ENCODE assay signal across 1 cellular context in genomic region chr13:73250061-73250460, GRCh38.
TF ChIP-seq lines count a peak whose summit lies in the region.

No MANE protein-coding gene starts in this region.

TF ChIP-seq in H1, 55 proteins besides CTCF, POLR2A, EP300 and RAD21:
- TF ChIP-seq POU5F1 (IDR thresholded peaks at IDR 0.05; ENCODE audit: low read depth, low read length) = no peak
- TF ChIP-seq SIX5 (IDR thresholded peaks at IDR 0.05; ENCODE audit: low read depth, low read length) = no peak
- TF ChIP-seq TAF1 (IDR thresholded peaks at IDR 0.05; ENCODE audit: low read depth, low read length) = no peak
- TF ChIP-seq SP2 (IDR thresholded peaks at IDR 0.05; ENCODE audit: low read length) = no peak
- TF ChIP-seq TBP (IDR thresholded peaks at IDR 0.05; ENCODE audit: low read depth, low read length) = no peak
- TF ChIP-seq KDM1A (IDR thresholded peaks at IDR 0.05; ENCODE audit: borderline replicate concordance, low read length) = peak; percentile 45; the same call in 1 of the 2 replicates
- TF ChIP-seq CREB1 (IDR thresholded peaks at IDR 0.05) = no peak
